ENCODE assay signal across 20 cellular contexts in genomic region chr4:813900-814299, GRCh38. TPM values are rescaled to one million over a fixed set of nuclear protein-coding genes. Genes with fewer than 3 reads are reported as not detected.
A peak's percentile ranks its signal among the peaks of the same experiment; 100 is the strongest.
DNase-seq lines count a peak whose midpoint lies in the region; ATAC-seq and TF ChIP-seq lines count a peak whose summit lies in the region.
"Had no signal": no experiment of that assay in that cellular context is flagged by ENCODE, and none has a peak within 500 bp of the region (broad histone marks: within the 10 kb centered on the region; RNA-seq: fewer than 3 reads in every experiment).

No MANE protein-coding gene starts in this region.

- peaks cover 99% of the 10 kb centered on the region for H3K27me3 ChIP-seq in neural progenitor cell

- ATAC-seq in GM18870 (IDR thresholded peaks at IDR 0.05; ENCODE audit: unreplicated experiment) (no peak), GM19324 (IDR thresholded peaks at IDR 0.05; ENCODE audit: low FRiP score, unreplicated experiment) (no peak)

- no peak overlapping the region for H3K9ac ChIP-seq in neural progenitor cell

- H3K4me3 Mint-ChIP-seq in chondrocyte (ENCODE audit: unreplicated experiment) (no peak overlapping the region), neural progenitor cell (peak overlapping the region; percentile 6)
- no peak overlapping the region for H3K4me3 Mint-ChIP-seq in activated CD4-positive, alpha-beta memory T cell treated with anti-CD3 and anti-CD28 coated beads for 36 hours
- H3K4me3 Mint-ChIP-seq: activated naive CD4-positive, alpha-beta T cell treated with anti-CD3 and anti-CD28 coated beads for 36 hours had no signal

- peak; percentile 28; the same call in 2 of the 3 replicates for TF ChIP-seq CTCF in GM12872 (IDR thresholded peaks at IDR 0.05; ENCODE audit: insufficient read depth, low read depth, low read length)
- no peak for TF ChIP-seq CTCF in chondrocyte (IDR thresholded peaks at IDR 0.05)
- TF ChIP-seq CTCF in neural progenitor cell (IDR thresholded peaks at IDR 0.05), result peak; percentile 17

- H3K27ac ChIP-seq in neural progenitor cell, result no peak overlapping the region
- H3K27ac ChIP-seq: esophagus muscularis mucosa, HL-60, stomach had no signal

- no peaks in the 10 kb centered on the region for H3K9me3 Mint-ChIP-seq in chondrocyte (ENCODE audit: low read depth)
- H3K9me3 Mint-ChIP-seq in neural progenitor cell, result no peaks in the 10 kb centered on the region
- H3K9me3 Mint-ChIP-seq in activated CD4-positive, alpha-beta memory T cell treated with anti-CD3 and anti-CD28 coated beads for 36 hours, result no peaks in the 10 kb centered on the region
- H3K9me3 Mint-ChIP-seq: activated naive CD4-positive, alpha-beta T cell treated with anti-CD3 and anti-CD28 coated beads for 36 hours had no signal

- intact Hi-C loops in activated CD4-positive, alpha-beta memory T cell treated with anti-CD3 and anti-CD28 coated beads for 36 hours (cut with micrococcal nuclease), result no loop called here

- H3K4me1 ChIP-seq in neural progenitor cell, result no peaks in the 10 kb centered on the region

- H4K20me1 ChIP-seq in neural progenitor cell (ENCODE audit: low read depth), result no peaks in the 10 kb centered on the region

- H3K36me3 ChIP-seq in neural progenitor cell, result no peaks in the 10 kb centered on the region
- H3K36me3 ChIP-seq: esophagus muscularis mucosa, stomach had no signal

- H3K27ac Mint-ChIP-seq in chondrocyte (ENCODE audit: unreplicated experiment) (no peak overlapping the region), neural progenitor cell (no peak overlapping the region)
- no peak overlapping the region for H3K27ac Mint-ChIP-seq in activated CD4-positive, alpha-beta memory T cell treated with anti-CD3 and anti-CD28 coated beads for 36 hours
- H3K27ac Mint-ChIP-seq: activated naive CD4-positive, alpha-beta T cell treated with anti-CD3 and anti-CD28 coated beads for 36 hours had no signal

- H3K27me3 Mint-ChIP-seq in chondrocyte (ENCODE audit: low read depth) (peaks cover 50% of the 10 kb centered on the region), neural progenitor cell (ENCODE audit: insufficient read depth, low read depth) (peaks cover 34% of the 10 kb centered on the region)
- H3K27me3 Mint-ChIP-seq in activated CD4-positive, alpha-beta memory T cell treated with anti-CD3 and anti-CD28 coated beads for 36 hours, result peaks cover 40% of the 10 kb centered on the region

- H3K36me3 Mint-ChIP-seq in chondrocyte (ENCODE audit: low read depth) (no peaks in the 10 kb centered on the region), neural progenitor cell (no peaks in the 10 kb centered on the region)
- H3K36me3 Mint-ChIP-seq in activated CD4-positive, alpha-beta memory T cell treated with anti-CD3 and anti-CD28 coated beads for 36 hours, result no peaks in the 10 kb centered on the region

- DNase-seq in HT-29 (ENCODE audit: low spot score) (peak; percentile 42), chondrocyte (ENCODE audit: low spot score) (peak; percentile 59), neural progenitor cell (ENCODE audit: low spot score) (no peak), cerebellum (ENCODE audit: low spot score) (no peak)
- no peak for DNase-seq in activated CD4-positive, alpha-beta memory T cell treated with anti-CD3 and anti-CD28 coated beads for 36 hours
- DNase-seq: activated CD4-positive, alpha-beta T cell treated with anti-CD3 and anti-CD28 coated beads, Interleukin-2, amount 50 U/mL, for 4 hours; activated naive CD4-positive, alpha-beta T cell treated with anti-CD3 and anti-CD28 coated beads for 36 hours; effector CD4-positive, alpha-beta T cell; NCI-H1930; NCI-H345; stimulated activated CD4-positive, alpha-beta T cell treated with anti-CD3 and anti-CD28 coated beads, Interleukin-2, amount 100 ng/mL, for 24 hours; stomach; T-helper 1 cell had no signal

- H3K4me3 ChIP-seq in neural progenitor cell, result no peak overlapping the region
- H3K4me3 ChIP-seq: esophagus muscularis mucosa, stomach had no signal

- no peak overlapping the region for H3K4me2 ChIP-seq in neural progenitor cell

- no peaks in the 10 kb centered on the region for H3K79me2 ChIP-seq in neural progenitor cell (ENCODE audit: low read depth)

- POLR2A ChIA-PET in activated CD4-positive, alpha-beta memory T cell treated with anti-CD3 and anti-CD28 coated beads for 36 hours (lab: Charles Lee), result no interaction called here

- CTCF ChIA-PET in activated CD4-positive, alpha-beta memory T cell treated with anti-CD3 and anti-CD28 coated beads for 36 hours (lab: Charles Lee), result interaction anchor here (0.7 kb wide), 1 partner anchor 71 kb away, joined by 3 read pairs; no protein-coding TSS in a partner anchor

- peaks cover 3% of the 10 kb centered on the region for H3F3A ChIP-seq in neural progenitor cell (ENCODE audit: low read depth)

- no peak overlapping the region for H2AFZ ChIP-seq in neural progenitor cell (replicated peaks)

- H3K4me1 Mint-ChIP-seq in chondrocyte (ENCODE audit: low read depth), result no peaks in the 10 kb centered on the region
- no peaks in the 10 kb centered on the region for H3K4me1 Mint-ChIP-seq in neural progenitor cell
- H3K4me1 Mint-ChIP-seq in activated CD4-positive, alpha-beta memory T cell treated with anti-CD3 and anti-CD28 coated beads for 36 hours (ENCODE audit: low read depth), result no peaks in the 10 kb centered on the region

- H3K9me3 ChIP-seq in neural progenitor cell (ENCODE audit: low read depth), result no peaks in the 10 kb centered on the region
- H3K9me3 ChIP-seq: esophagus muscularis mucosa, stomach had no signal

RNA-seq across cellular contexts. Expression of gene CPLX1, which starts 12.0 kb away (rescaled TPM):
- 0.28 and 0.73 TPM in 2 replicates for total RNA-seq in HT-29 (2014; rRNA removed; shearing (Covaris generic))
- not detected in 3 replicates for total RNA-seq in chondrocyte
- not detected in 2 replicates for total RNA-seq in neural progenitor cell (ENCODE audit: low replicate concordance)
- 3.4 TPM for total RNA-seq in cerebellum
- under 1 TPM; 0.43 to 0.61 TPM for total RNA-seq in activated CD4-positive, alpha-beta memory T cell treated with anti-CD3 and anti-CD28 coated beads for 36 hours
- total RNA-seq: glomerular endothelial cell, lung microvascular endothelial cell had no signal

Comparison
In these comparisons a context has a peak if more than half of its experiments do, and no peak if none do; other contexts are left out.
1. DNase-seq: peak in HT-29 (single experiment) and chondrocyte (single experiment); none in neural progenitor cell (single experiment), cerebellum (single experiment) and activated CD4-positive, alpha-beta memory T cell treated with anti-CD3 and anti-CD28 coated beads for 36 hours (single experiment).